ENCODE assay signal across 26 cellular contexts in the genomic region with DNA sequence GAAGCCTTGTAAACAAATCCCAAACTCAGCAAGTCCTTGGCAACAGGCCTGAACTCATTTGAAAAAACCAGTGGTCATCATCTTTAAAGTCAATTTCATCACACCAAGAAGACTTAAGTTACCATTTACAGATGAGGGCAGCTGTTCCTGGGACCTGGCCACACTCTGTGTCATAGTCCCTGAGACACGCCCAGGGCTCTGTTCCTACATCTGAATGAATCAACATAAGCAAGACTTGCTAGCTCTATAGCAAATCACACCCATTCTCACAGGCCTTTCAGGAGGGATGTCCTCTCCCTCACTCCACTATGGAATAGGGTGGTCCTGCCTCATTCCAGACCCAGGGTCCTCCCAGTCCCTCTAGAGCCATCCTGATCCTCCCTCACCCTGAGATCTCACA.
DNase-seq lines count a peak whose midpoint lies in the region; ATAC-seq, FAIRE-seq and TF ChIP-seq lines count a peak whose summit lies in the region.
"Had no signal": no experiment of that assay in that cellular context is flagged by ENCODE, and none has a peak within 500 bp of the region (broad histone marks: within the 10 kb centered on the region; RNA-seq: fewer than 3 reads in every experiment).

No MANE protein-coding gene starts in this region.

- peaks cover 6% of the 10 kb centered on the region for H3K9me3 ChIP-seq in mammary epithelial cell (replicated peaks; ENCODE audit: insufficient read depth, low read length)
- H3K9me3 ChIP-seq in upper lobe of left lung, result no peaks in the 10 kb centered on the region
- H3K9me3 ChIP-seq: body of pancreas, vagina had no signal

- H2AFZ ChIP-seq in mammary epithelial cell (ENCODE audit: low read depth, low read length), result no peak overlapping the region

- H3K27ac Mint-ChIP-seq in MCF 10A (ENCODE audit: low read depth, unreplicated experiment), result no peak overlapping the region
- H3K27ac Mint-ChIP-seq: CD14-positive monocyte; T-helper 2 cell treated with Interferon-gamma antibody and Interleukin-4, amounts not matched to agents 5 μg/mL and 100 μg/mL, for 36 hours had no signal

- no peak overlapping the region for H3K4me3 ChIP-seq in mammary epithelial cell (replicated peaks in 1 of 3; ENCODE audit: insufficient read depth in 1 of 3, low read depth in 2 of 3, low read length in 3 of 3)
- H3K4me3 ChIP-seq in upper lobe of left lung, result no peak overlapping the region
- H3K4me3 ChIP-seq: body of pancreas, lung, SK-N-MC, vagina had no signal

- TF ChIP-seq EP300 in upper lobe of left lung (IDR thresholded peaks at IDR 0.05), result no peak

- peak in 1 of 2 donors; percentile 47 for ATAC-seq in left cardiac atrium
- ATAC-seq in upper lobe of left lung (ENCODE audit: low FRiP score in 2 of 2), result peak; percentile 15 to 71
- ATAC-seq in HG03442 (IDR thresholded peaks at IDR 0.05; ENCODE audit: unreplicated experiment), result no peak
- ATAC-seq: body of pancreas had no signal

- no peak for FAIRE-seq in D721Med (lab: Jason Lieb, UNC)
- FAIRE-seq: colon, GM12891 had no signal

- H3K27me3 ChIP-seq in mammary epithelial cell (ENCODE audit: insufficient read depth, low read length), result no peaks in the 10 kb centered on the region
- H3K27me3 ChIP-seq in upper lobe of left lung, result no peaks in the 10 kb centered on the region
- H3K27me3 ChIP-seq: body of pancreas, vagina had no signal

- H3K79me2 ChIP-seq in mammary epithelial cell (ENCODE audit: insufficient read depth, low read length), result no peaks in the 10 kb centered on the region

- H3K4me1 Mint-ChIP-seq in MCF 10A (ENCODE audit: insufficient read depth, unreplicated experiment), result peaks cover 10% of the 10 kb centered on the region
- H3K4me1 Mint-ChIP-seq: CD14-positive monocyte had no signal

- DNase-seq in MCF 10A (ENCODE audit: unreplicated experiment) (peak; percentile 53), mammary epithelial cell (no peak), SW480 (ENCODE audit: low spot score) (peak; percentile 26), left cardiac atrium (peak; percentile 39), upper lobe of left lung (no peak), D721Med (ENCODE audit: insufficient read length, low spot score) (no peak), GM19240 (ENCODE audit: insufficient read length, low spot score) (no peak)
- DNase-seq: activated CD8-positive, alpha-beta memory T cell treated with anti-CD3 and anti-CD28 coated beads, Interleukin-2, amount 50 U/mL, for 48 hours; hippocampal formation; NCI-H1436 treated with DMSO at 0.1 percent for 48 hours; NCI-H524 treated with DMSO at 0.1 percent for 48 hours; OCI-M1; retina; stimulated activated CD8-positive, alpha-beta memory T cell treated with anti-CD3 and anti-CD28 coated beads, Interleukin-4, amount 100 ng/mL, for 48 hours; substantia nigra; WERI-Rb-1 had no signal

- BruUV-seq in MCF 10A (replicated peaks; lab: Mats Ljungman, UMichigan) (no TSS peak), mammary epithelial cell (replicated peaks; lab: Mats Ljungman, UMichigan) (no TSS peak)

- CTCF ChIA-PET in MCF 10A (lab: Yijun Ruan, JAX) (no interaction called here), mammary epithelial cell (lab: Charles Lee; ENCODE audit: low non-redundant PET) (no interaction called here)

- no peak for TF ChIP-seq POLR2A in upper lobe of left lung (IDR thresholded peaks at IDR 0.05)

- no peaks in the 10 kb centered on the region for H3K4me1 ChIP-seq in mammary epithelial cell (ENCODE audit: insufficient read depth, low read length)
- H3K4me1 ChIP-seq in upper lobe of left lung, result no peaks in the 10 kb centered on the region
- H3K4me1 ChIP-seq: vagina had no signal

- no peak overlapping the region for H3K4me3 Mint-ChIP-seq in MCF 10A (ENCODE audit: unreplicated experiment)
- H3K4me3 Mint-ChIP-seq: CD14-positive monocyte; T-helper 2 cell treated with Interferon-gamma antibody and Interleukin-4, amounts not matched to agents 5 μg/mL and 100 μg/mL, for 36 hours had no signal

- no peaks in the 10 kb centered on the region for H3K36me3 Mint-ChIP-seq in MCF 10A (ENCODE audit: insufficient read depth, unreplicated experiment)
- H3K36me3 Mint-ChIP-seq: CD14-positive monocyte had no signal

- in situ Hi-C loops in mammary epithelial cell (cut with MboI; ENCODE audit: low sequenced_read_pairs in 2 of 2), result no loop called here

- no peaks in the 10 kb centered on the region for H3K9me3 Mint-ChIP-seq in MCF 10A (ENCODE audit: unreplicated experiment)
- H3K9me3 Mint-ChIP-seq: T-helper 2 cell treated with Interferon-gamma antibody and Interleukin-4, amounts not matched to agents 5 μg/mL and 100 μg/mL, for 36 hours had no signal

- H4K20me1 ChIP-seq in mammary epithelial cell (ENCODE audit: insufficient read depth, low read length), result no peaks in the 10 kb centered on the region

- H3K36me3 ChIP-seq in mammary epithelial cell (ENCODE audit: insufficient read depth, low read length) (no peaks in the 10 kb centered on the region), upper lobe of left lung (no peaks in the 10 kb centered on the region)
- H3K36me3 ChIP-seq: vagina, WERI-Rb-1 had no signal

- no peak overlapping the region for H3K9ac ChIP-seq in mammary epithelial cell (ENCODE audit: insufficient read depth, low read length)

- WGBS in mammary epithelial cell (ENCODE audit: low coverage, missing lambda C conversion rate), result 57% methylated on average over 1 of the region's 1 CpG
- WGBS in upper lobe of left lung, 2 donors, result 70 to 88% methylated on average over 1 of the region's 1 CpG

- no peak overlapping the region for H3K27ac ChIP-seq in mammary epithelial cell (ENCODE audit: insufficient read depth, low read depth, low read length)
- no peak overlapping the region for H3K27ac ChIP-seq in upper lobe of left lung
- H3K27ac ChIP-seq: HL-60, SK-N-MC, vagina, WERI-Rb-1 had no signal

- H3K4me2 ChIP-seq in mammary epithelial cell (ENCODE audit: insufficient read depth, low read depth, low read length), result no peak overlapping the region

- POLR2A ChIA-PET in MCF 10A (lab: Yijun Ruan, JAX), result no interaction called here

- intact Hi-C loops in MCF 10A (cut with micrococcal nuclease), result no loop called here
- intact Hi-C loops in mammary epithelial cell (cut with micrococcal nuclease), result no loop called here
- intact Hi-C loops in left cardiac atrium (cut with DNase I), result no loop called here

- dilution Hi-C loops in mammary epithelial cell (cut with HindIII; ENCODE audit: low sequenced_read_pairs), result no loop called here

- peaks cover 33% of the 10 kb centered on the region for H3K27me3 Mint-ChIP-seq in MCF 10A (ENCODE audit: insufficient read depth, unreplicated experiment)

- TF ChIP-seq CTCF in MCF 10A (IDR thresholded peaks at IDR 0.05; ENCODE audit: unreplicated experiment) (no peak), mammary epithelial cell (conservative IDR thresholded peaks at IDR 0.05 in 1 of 2, IDR thresholded peaks at IDR 0.05 in 1 of 2; ENCODE audit: extremely low read depth in 1 of 2, insufficient read depth in 1 of 2, low read depth in 1 of 2, low read length in 2 of 2) (no peak), upper lobe of left lung (IDR thresholded peaks at IDR 0.05) (no peak), D721Med (IDR thresholded peaks at IDR 0.05; ENCODE audit: insufficient read depth, missing control alignments) (no peak)

Comparison
In these comparisons a context has a peak if more than half of its experiments do, and no peak if none do; other contexts are left out.
1. DNase-seq: peak in MCF 10A (single experiment), SW480 (single experiment) and left cardiac atrium (single experiment); none in mammary epithelial cell (single experiment), upper lobe of left lung (0 of 2), D721Med (single experiment) and GM19240 (single experiment).